ENCODE assay signal across 20 cellular contexts in the genomic region with DNA sequence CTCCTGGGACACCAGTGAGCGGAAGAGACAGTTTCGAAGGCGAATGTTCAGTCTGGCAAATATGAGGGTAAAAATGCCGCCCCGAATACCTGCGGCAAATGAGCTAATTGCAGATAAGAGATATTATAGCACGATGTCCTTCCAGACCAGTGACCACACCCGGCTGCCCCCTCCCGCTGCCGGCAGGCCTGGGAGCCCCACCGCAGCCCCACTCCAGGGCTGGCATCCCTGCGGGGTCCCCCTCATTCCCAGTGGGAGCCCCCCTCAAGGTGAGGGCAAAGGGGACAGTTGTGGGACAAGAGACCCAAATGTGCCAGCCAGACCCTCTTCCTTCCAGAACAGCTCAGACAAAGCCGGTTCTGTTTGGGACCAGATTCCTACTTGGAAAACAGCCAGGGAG.
"Had no signal": no experiment of that assay in that cellular context is flagged by ENCODE, and none has a peak within 500 bp of the region (broad histone marks: within the 10 kb centered on the region; RNA-seq: fewer than 3 reads in every experiment).

No MANE protein-coding gene starts in this region.

- H3K9me3 Mint-ChIP-seq: activated naive CD4-positive, alpha-beta T cell treated with anti-CD3 and anti-CD28 coated beads, Interleukin-2, amount 50 U/mL, for 72 hours; activated T-cell treated with anti-CD3 and anti-CD28 coated beads, Interleukin-2, amount 50 U/mL, for 24 hours; activated T-helper 17 cell treated with anti-CD3 and anti-CD28 coated beads, Interleukin-2, amount 50 U/mL, for 72 hours; endodermal cell; nephron progenitor cell; WTC11 had no signal

- H3K27me3 ChIP-seq: ascending aorta, brain microvascular endothelial cell, heart left ventricle, right lobe of liver, stomach, transverse colon, uterus had no signal

- H3K36me3 Mint-ChIP-seq: activated naive CD4-positive, alpha-beta T cell treated with anti-CD3 and anti-CD28 coated beads, Interleukin-2, amount 50 U/mL, for 72 hours; WTC11 had no signal

- H3K4me3 ChIP-seq: ascending aorta, heart left ventricle, mucosa of descending colon, right lobe of liver, skin epidermis, stomach, transverse colon, uterus had no signal

- H3K27me3 Mint-ChIP-seq: activated T-cell treated with anti-CD3 and anti-CD28 coated beads, Interleukin-2, amount 50 U/mL, for 24 hours; activated T-helper 17 cell treated with anti-CD3 and anti-CD28 coated beads, Interleukin-2, amount 50 U/mL, for 72 hours had no signal

- FAIRE-seq: islet of Langerhans had no signal

- H3K9me3 ChIP-seq: ascending aorta, heart left ventricle, mucosa of descending colon, right lobe of liver, stomach, transverse colon, uterus had no signal

- H3K27ac Mint-ChIP-seq: activated naive CD4-positive, alpha-beta T cell treated with anti-CD3 and anti-CD28 coated beads, Interleukin-2, amount 50 U/mL, for 72 hours; activated T-cell treated with anti-CD3 and anti-CD28 coated beads, Interleukin-2, amount 50 U/mL, for 24 hours; activated T-helper 17 cell treated with anti-CD3 and anti-CD28 coated beads, Interleukin-2, amount 50 U/mL, for 72 hours; endodermal cell; nephron progenitor cell; WTC11 had no signal

- H3K4me3 Mint-ChIP-seq: activated T-cell treated with anti-CD3 and anti-CD28 coated beads, Interleukin-2, amount 50 U/mL, for 24 hours; activated T-helper 17 cell treated with anti-CD3 and anti-CD28 coated beads, Interleukin-2, amount 50 U/mL, for 72 hours; endodermal cell; nephron progenitor cell; WTC11 had no signal

- H3K4me1 ChIP-seq: right lobe of liver, uterus had no signal

- H3K36me3 ChIP-seq: ascending aorta, brain microvascular endothelial cell, right lobe of liver, stomach, transverse colon, uterus had no signal

- DNase-seq: activated T-cell treated with anti-CD3 and anti-CD28 coated beads, Interleukin-2, amount 50 U/mL, for 24 hours; brain microvascular endothelial cell; cortex of kidney; endodermal cell; mesendoderm; mucosa of descending colon; nephron progenitor cell; right lobe of liver; stimulated activated CD4-positive, alpha-beta T cell treated with anti-CD3 and anti-CD28 coated beads, Interleukin-1b, Interleukin-23, amount 100 ng/mL, for 48 hours; stomach; T1000; transverse colon; uterus had no signal

- ATAC-seq: activated naive CD4-positive, alpha-beta T cell treated with anti-CD3 and anti-CD28 coated beads, Interleukin-2, amount 50 U/mL, for 72 hours; activated T-helper 17 cell treated with anti-CD3 and anti-CD28 coated beads, Interleukin-2, amount 50 U/mL, for 72 hours; heart left ventricle; mucosa of descending colon; right lobe of liver; WTC11 had no signal

- H3K4me1 Mint-ChIP-seq: endodermal cell, WTC11 had no signal

- H3K27ac ChIP-seq: ascending aorta, brain microvascular endothelial cell, heart left ventricle, right lobe of liver, transverse colon, uterus had no signal
